ENCODE assay signal across 23 cellular contexts in genomic region chr10:23058366-23058765, GRCh38. TPM values are rescaled to one million over a fixed set of nuclear protein-coding genes. Genes with fewer than 3 reads are reported as not detected.
A peak's percentile ranks its signal among the peaks of the same experiment; 100 is the strongest.
DNase-seq lines count a peak whose midpoint lies in the region; TF ChIP-seq lines count a peak whose summit lies in the region.
"Had no signal": no experiment of that assay in that cellular context is flagged by ENCODE, and none has a peak within 500 bp of the region (broad histone marks: within the 10 kb centered on the region; RNA-seq: fewer than 3 reads in every experiment).

No MANE protein-coding gene starts in this region.

- H3K9me3 ChIP-seq in right atrium auricular region (peaks cover 0 to 9% of the 10 kb centered on the region in 2 donors), ovary (no peaks in the 10 kb centered on the region)
- H3K9me3 ChIP-seq: BE2C had no signal

- H3K36me3 ChIP-seq in right atrium auricular region (no peaks in the 10 kb centered on the region), ovary (no peaks in the 10 kb centered on the region)
- H3K36me3 ChIP-seq: BE2C, BLaER1 had no signal

- DNase-seq in nephron progenitor cell (no peak), progenitor cell of endocrine pancreas (ENCODE audit: low spot score, unreplicated experiment) (no peak), inferior parietal cortex (ENCODE audit: extremely low spot score) (no peak), right atrium auricular region (ENCODE audit: low spot score) (no peak), ovary (no peak)
- DNase-seq: 8988T; ACHN; BE2C; C1 segment of cervical spinal cord; CD4-positive, alpha-beta memory T cell; CD4-positive, CD25-positive, alpha-beta regulatory T cell; CD8-positive, alpha-beta memory T cell; COR-L47; DMS 273 treated with DMSO at 0.1 percent for 48 hours; DMS153; DMS53; DMS79; DND-41; EL; GDM1 had no signal

- no peak for TF ChIP-seq CTCF in nephron progenitor cell (IDR thresholded peaks at IDR 0.05)
- TF ChIP-seq CTCF in progenitor cell of endocrine pancreas (IDR thresholded peaks at IDR 0.05; ENCODE audit: unreplicated experiment), result no peak
- no peak for TF ChIP-seq CTCF in right atrium auricular region (IDR thresholded peaks at IDR 0.05)
- no peak for TF ChIP-seq CTCF in ovary (IDR thresholded peaks at IDR 0.05)

- peaks cover 9% of the 10 kb centered on the region for H3K27me3 Mint-ChIP-seq in nephron progenitor cell (ENCODE audit: low read depth, poor library complexity)
- H3K27me3 Mint-ChIP-seq in progenitor cell of endocrine pancreas, result no peaks in the 10 kb centered on the region

- intact Hi-C loops in ovary (cut with DNase I), result no loop called here

- peaks cover 32% of the 10 kb centered on the region for H3K9me3 Mint-ChIP-seq in nephron progenitor cell
- peaks cover 15% of the 10 kb centered on the region for H3K9me3 Mint-ChIP-seq in progenitor cell of endocrine pancreas (ENCODE audit: low read depth)

- peak overlapping the region; percentile 64 for H3K27ac Mint-ChIP-seq in nephron progenitor cell
- H3K27ac Mint-ChIP-seq in progenitor cell of endocrine pancreas, result peak overlapping the region; percentile 43
- H3K27ac Mint-ChIP-seq: CD14-positive monocyte; CD4-positive, alpha-beta memory T cell; CD4-positive, CD25-positive, alpha-beta regulatory T cell had no signal

- TF ChIP-seq POLR2A in ovary (IDR thresholded peaks at IDR 0.05), result no peak

- TF ChIP-seq EP300 in ovary (IDR thresholded peaks at IDR 0.05), result no peak

- H3K27me3 ChIP-seq in right atrium auricular region (no peaks in the 10 kb centered on the region), ovary (no peaks in the 10 kb centered on the region)
- H3K27me3 ChIP-seq: BE2C, BLaER1 had no signal

- H3K4me1 ChIP-seq in right atrium auricular region (peaks cover 0 to 5% of the 10 kb centered on the region in 2 donors), ovary (ENCODE audit: insufficient read depth) (peaks cover 2% of the 10 kb centered on the region)
- H3K4me1 ChIP-seq: BE2C, BLaER1 had no signal

- peaks cover 52% of the 10 kb centered on the region for H3K4me1 Mint-ChIP-seq in nephron progenitor cell
- peaks cover 35% of the 10 kb centered on the region for H3K4me1 Mint-ChIP-seq in progenitor cell of endocrine pancreas (ENCODE audit: low read depth)
- H3K4me1 Mint-ChIP-seq: CD14-positive monocyte; CD8-positive, alpha-beta memory T cell had no signal

- no peak overlapping the region for H3K4me3 ChIP-seq in right atrium auricular region
- no peak overlapping the region for H3K4me3 ChIP-seq in ovary
- H3K4me3 ChIP-seq: BLaER1, GM12878 had no signal

- H3K36me3 Mint-ChIP-seq in nephron progenitor cell (ENCODE audit: low read depth), result peaks cover 33% of the 10 kb centered on the region
- peaks cover 16% of the 10 kb centered on the region for H3K36me3 Mint-ChIP-seq in progenitor cell of endocrine pancreas (ENCODE audit: insufficient read depth)
- H3K36me3 Mint-ChIP-seq: CD14-positive monocyte; CD4-positive, alpha-beta memory T cell; CD4-positive, CD25-positive, alpha-beta regulatory T cell; CD8-positive, alpha-beta memory T cell had no signal

- H3K27ac ChIP-seq in right atrium auricular region (no peak overlapping the region), ovary (no peak overlapping the region)
- H3K27ac ChIP-seq: BLaER1 had no signal

- WGBS in ovary, 3 donors, result 55 to 73% (median 56%) methylated on average over 3 of the region's 3 CpGs

- H3K4me3 Mint-ChIP-seq in nephron progenitor cell (no peak overlapping the region), progenitor cell of endocrine pancreas (ENCODE audit: low read depth) (no peak overlapping the region)
- H3K4me3 Mint-ChIP-seq: CD14-positive monocyte; CD4-positive, alpha-beta memory T cell; CD4-positive, CD25-positive, alpha-beta regulatory T cell; CD8-positive, alpha-beta memory T cell had no signal

RNA-seq across cellular contexts. Expression of gene MSRB2, which starts 37.0 kb away (rescaled TPM):
- total RNA-seq in progenitor cell of endocrine pancreas, result 29.1 and 29.8 TPM in 2 replicates
- 10 to 100 TPM; 68.6 to 71.0 TPM for total RNA-seq in right atrium auricular region
- 10 to 100 TPM; 16.5 to 35.8 (median 33.1) TPM for total RNA-seq in ovary
- 10 to 100 TPM; 16.5 to 37.1 TPM for polyA plus RNA-seq in ovary
